In the genomic region with DNA sequence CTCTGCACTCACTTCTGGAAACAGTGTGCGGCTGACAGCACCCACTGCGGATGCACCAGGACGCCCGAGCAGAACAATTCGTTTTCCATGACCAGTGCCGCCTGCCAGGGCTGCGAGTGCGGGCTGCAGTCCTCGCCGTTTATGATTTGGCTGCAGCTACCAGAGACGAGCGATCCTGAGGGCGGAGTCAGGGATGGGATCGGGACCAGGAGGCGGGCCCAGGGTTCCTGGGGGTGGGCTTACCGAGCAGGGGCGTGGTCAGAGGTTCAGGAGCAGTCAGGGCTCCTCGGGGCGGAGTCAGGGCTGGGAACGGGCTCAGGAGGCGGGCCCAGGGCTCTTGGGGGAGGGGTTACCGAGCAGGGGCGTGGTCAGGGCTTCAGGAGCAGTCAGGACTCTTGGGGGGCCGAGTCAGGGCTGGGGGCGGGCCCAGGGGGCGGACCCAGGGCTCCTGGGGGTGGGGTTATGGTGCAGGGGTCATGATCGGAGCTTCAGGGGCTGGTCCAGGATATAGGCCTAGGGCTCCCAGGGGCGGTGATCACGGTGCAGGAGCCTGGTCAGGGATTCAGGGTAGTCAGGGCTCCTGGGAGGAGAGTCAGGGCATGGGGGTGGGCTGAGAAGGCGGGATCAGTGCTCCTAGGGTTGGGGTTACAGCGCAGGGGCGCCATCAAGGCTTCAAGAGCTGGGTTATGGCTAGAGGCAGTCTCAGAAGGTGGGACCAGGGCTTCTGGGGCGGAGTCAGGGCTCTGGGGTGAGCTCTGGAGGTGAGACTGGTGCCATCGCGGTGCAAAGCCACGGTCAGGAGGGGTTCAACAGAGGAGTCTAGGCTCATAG, we compare ENCODE assay signal across 8 cellular contexts. TPM values are rescaled to one million over a fixed set of nuclear protein-coding genes. Genes with fewer than 3 reads are reported as not detected.
DNase-seq lines count a peak whose midpoint lies in the region; ATAC-seq and TF ChIP-seq lines count a peak whose summit lies in the region.

No MANE protein-coding gene starts in this region.

- ATAC-seq in GM18519 (IDR thresholded peaks at IDR 0.05; ENCODE audit: low FRiP score, unreplicated experiment) (peak; percentile 53), left lung (peak; percentile 45), aorta (ENCODE audit: low FRiP score) (peak; percentile 62), HG03521 (IDR thresholded peaks at IDR 0.05; ENCODE audit: unreplicated experiment) (no peak)

- H3K36me3 ChIP-seq in left lung: no peaks in the 10 kb centered on the region
- H3K36me3 ChIP-seq in aorta (ENCODE audit: control insufficient read depth in 1 of 2, insufficient read depth in 2 of 2, low read length in 1 of 2): no peaks in the 10 kb centered on the region

- H3K27ac ChIP-seq in left lung (no peak overlapping the region), aorta (ENCODE audit: low read depth in 1 of 2, low read length in 2 of 2) (no peak overlapping the region)

- DNase-seq in AG08395 (ENCODE audit: low spot score) (peak; percentile 9), NCI-H1436 treated with DMSO at 0.1 percent for 48 hours (lab: John Stamatoyannopoulos, UW) (peak; percentile 25), left lung (no peak), aorta (peak in 1 of 2 donors; percentile 53), C1 segment of cervical spinal cord (lab: John Stamatoyannopoulos, UW) (no peak)
- peak; percentile 68 to 77 for DNase-seq in activated T-cell treated with anti-CD3 and anti-CD28 coated beads, Interleukin-2, amount 50 U/mL, for 48 hours

- TF ChIP-seq CTCF in left lung (IDR thresholded peaks at IDR 0.05): no peak

- H3K27me3 ChIP-seq in left lung: peaks cover 31 to 86% of the 10 kb centered on the region in 2 donors
- no peaks in the 10 kb centered on the region for H3K27me3 ChIP-seq in aorta (ENCODE audit: control insufficient read depth in 1 of 2, insufficient read depth in 2 of 2, low read length in 1 of 2)

- H3K4me3 ChIP-seq in left lung: no peak overlapping the region
- H3K4me3 ChIP-seq in aorta (ENCODE audit: low read length in 2 of 2): no peak overlapping the region

- H3K4me1 ChIP-seq in left lung (no peaks in the 10 kb centered on the region), aorta (ENCODE audit: control insufficient read depth in 1 of 2, insufficient read depth in 2 of 2, low read length in 2 of 2) (no peaks in the 10 kb centered on the region)

- H3K9me3 ChIP-seq in left lung (no peaks in the 10 kb centered on the region), aorta (ENCODE audit: control insufficient read depth, low read length) (no peaks in the 10 kb centered on the region)

- WGBS in aorta, 2 donors: 2 to 3% methylated on average over 34 to 36 of the region's 36 CpGs

- intact Hi-C loops in left lung (cut with DNase I) (no loop called here), aorta (cut with DNase I) (no loop called here)

RNA-seq across cellular contexts. Expression of a gene that starts 1.7 kb away (rescaled TPM):
- total RNA-seq in left lung (not detected), aorta (not detected)
- polyA plus RNA-seq in aorta: not detected

RNA-seq across cellular contexts. Expression of a gene that starts 36.2 kb away (rescaled TPM):
- not detected for total RNA-seq in left lung
- not detected for total RNA-seq in aorta
- polyA plus RNA-seq in aorta: not detected

RNA-seq across cellular contexts. Expression of a gene that starts 43.4 kb away (rescaled TPM):
- under 1 TPM in 1 of 2 donors, not detected in 1; 0.52 TPM for total RNA-seq in left lung
- not detected for total RNA-seq in aorta
- not detected for polyA plus RNA-seq in aorta

RNA-seq across cellular contexts. Expression of a gene that starts 54.7 kb away (rescaled TPM):
- total RNA-seq in left lung: not detected
- total RNA-seq in aorta: not detected
- polyA plus RNA-seq in aorta: 1 to 10 TPM in 1 of 2 donors, not detected in 1; 1.4 TPM

RNA-seq across cellular contexts. Expression of a gene that starts 59.9 kb away (rescaled TPM):
- not detected for total RNA-seq in left lung
- not detected for total RNA-seq in aorta
- polyA plus RNA-seq in aorta: under 1 TPM in 1 of 2 donors, not detected in 1; 0.20 TPM

Comparison
In these comparisons a context has a peak if more than half of its experiments do, and no peak if none do; other contexts are left out.
1. DNase-seq: peak in AG08395 (single experiment), NCI-H1436 treated with DMSO at 0.1 percent for 48 hours (single experiment) and activated T-cell treated with anti-CD3 and anti-CD28 coated beads, Interleukin-2, amount 50 U/mL, for 48 hours (2 of 2); none in left lung (0 of 2) and C1 segment of cervical spinal cord (0 of 14).